9 cellular contexts compared by ENCODE assay signal in genomic region chr17:80152057-80152831, GRCh38. TPM values are rescaled to one million over a fixed set of nuclear protein-coding genes. Genes with fewer than 3 reads are reported as not detected.
DNase-seq lines count a peak whose midpoint lies in the region; ATAC-seq and TF ChIP-seq lines count a peak whose summit lies in the region.
"Had no signal": no experiment of that assay in that cellular context is flagged by ENCODE, and none has a peak within 500 bp of the region (broad histone marks: within the 10 kb centered on the region; RNA-seq: fewer than 3 reads in every experiment).

No MANE protein-coding gene starts in this region.

- no peak overlapping the region for H3K4me3 ChIP-seq in endodermal cell (ENCODE audit: low read length)

- no peak for DNase-seq in activated CD8-positive, alpha-beta memory T cell treated with anti-CD3 and anti-CD28 coated beads, Interleukin-2, amount 10 ng/mL, durations not matched to agents 7 days and 5 days
- no peak for DNase-seq in activated CD8-positive, alpha-beta memory T cell treated with anti-CD3 and anti-CD28 coated beads, Interleukin-2, amount 50 U/mL, for 4 hours
- DNase-seq in SKM-1 (lab: John Stamatoyannopoulos, UW; ENCODE audit: unreplicated experiment): peak; percentile 59
- DNase-seq in endodermal cell: peak; percentile 33
- DNase-seq in stimulated activated naive B cell treated with anti-CD40 and anti-IgM and Interleukin-4, amounts not matched to agents 10 μg/mL and 1 μg/mL and 100 μg/mL, for 72 hours: no peak
- no peak for DNase-seq in left ventricle myocardium superior
- DNase-seq in AG08395 (ENCODE audit: low spot score): no peak
- DNase-seq in UCSD-AML1 (lab: John Stamatoyannopoulos, UW; ENCODE audit: unreplicated experiment): no peak
- DNase-seq: NCI-H1436 treated with DMSO at 0.1 percent for 48 hours had no signal

- H3K36me3 ChIP-seq in endodermal cell (ENCODE audit: control insufficient read depth, insufficient read depth, low read length): peaks cover 7% of the 10 kb centered on the region

- no peak for ATAC-seq in activated CD8-positive, alpha-beta memory T cell treated with anti-CD3 and anti-CD28 coated beads, Interleukin-2, amount 10 ng/mL, durations not matched to agents 7 days and 5 days
- no peak for ATAC-seq in stimulated activated naive B cell treated with anti-CD40 and anti-IgM and Interleukin-4, amounts not matched to agents 10 μg/mL and 1 μg/mL and 100 μg/mL, for 72 hours (replicated peaks)
- no peak for ATAC-seq in left ventricle myocardium superior

- intact Hi-C loops in left ventricle myocardium superior (cut with micrococcal nuclease): no loop called here

- H3K27me3 ChIP-seq in endodermal cell (ENCODE audit: control insufficient read depth, insufficient read depth, low read length, poor library complexity, severe bottlenecking): no peaks in the 10 kb centered on the region

- H3K9ac ChIP-seq in endodermal cell (ENCODE audit: extremely low read depth, low read length, poor library complexity, severe bottlenecking): no peak overlapping the region

- CTCF ChIA-PET in activated CD8-positive, alpha-beta memory T cell treated with anti-CD3 and anti-CD28 coated beads, Interleukin-2, amount 10 ng/mL, durations not matched to agents 7 days and 5 days (lab: Charles Lee): no interaction called here

- peaks cover 9% of the 10 kb centered on the region for H3K9me3 Mint-ChIP-seq in activated CD8-positive, alpha-beta memory T cell treated with anti-CD3 and anti-CD28 coated beads, Interleukin-2, amount 10 ng/mL, durations not matched to agents 7 days and 5 days (ENCODE audit: low read depth)
- H3K9me3 Mint-ChIP-seq in endodermal cell: peaks cover 51% of the 10 kb centered on the region
- peaks cover 5% of the 10 kb centered on the region in 2 donors for H3K9me3 Mint-ChIP-seq in stimulated activated naive B cell treated with anti-CD40 and anti-IgM and Interleukin-4, amounts not matched to agents 10 μg/mL and 1 μg/mL and 100 μg/mL, for 72 hours

- H3K27me3 Mint-ChIP-seq in activated CD8-positive, alpha-beta memory T cell treated with anti-CD3 and anti-CD28 coated beads, Interleukin-2, amount 10 ng/mL, durations not matched to agents 7 days and 5 days: no peaks in the 10 kb centered on the region
- peaks cover 2% of the 10 kb centered on the region for H3K27me3 Mint-ChIP-seq in endodermal cell (ENCODE audit: insufficient read depth)
- no peaks in the 10 kb centered on the region for H3K27me3 Mint-ChIP-seq in stimulated activated naive B cell treated with anti-CD40 and anti-IgM and Interleukin-4, amounts not matched to agents 10 μg/mL and 1 μg/mL and 100 μg/mL, for 72 hours

- 88 to 94% methylated on average over 10 to 13 of the region's 13 CpGs for WGBS in endodermal cell (ENCODE audit: insufficient coverage in 1 of 2, insufficient read length in 1 of 2), 2 experiments

- no peaks in the 10 kb centered on the region for H3K4me1 ChIP-seq in endodermal cell (ENCODE audit: control insufficient read depth, insufficient read depth, low read length)

- H3K9me3 ChIP-seq in endodermal cell (ENCODE audit: control insufficient read depth, low read length): peaks cover 38% of the 10 kb centered on the region

- peak overlapping the region; percentile 21 for H3K27ac Mint-ChIP-seq in activated CD8-positive, alpha-beta memory T cell treated with anti-CD3 and anti-CD28 coated beads, Interleukin-2, amount 10 ng/mL, durations not matched to agents 7 days and 5 days
- no peak overlapping the region for H3K27ac Mint-ChIP-seq in endodermal cell
- peak overlapping the region; percentile 92 for H3K27ac Mint-ChIP-seq in stimulated activated naive B cell treated with anti-CD40 and anti-IgM and Interleukin-4, amounts not matched to agents 10 μg/mL and 1 μg/mL and 100 μg/mL, for 72 hours

- H3K27ac ChIP-seq in endodermal cell (ENCODE audit: low read depth, low read length): no peak overlapping the region

- H3K36me3 Mint-ChIP-seq in activated CD8-positive, alpha-beta memory T cell treated with anti-CD3 and anti-CD28 coated beads, Interleukin-2, amount 10 ng/mL, durations not matched to agents 7 days and 5 days: peaks cover 10% of the 10 kb centered on the region
- H3K36me3 Mint-ChIP-seq in endodermal cell (ENCODE audit: low read depth): peaks cover 14% of the 10 kb centered on the region
- peaks cover 0 to 6% of the 10 kb centered on the region in 2 donors for H3K36me3 Mint-ChIP-seq in stimulated activated naive B cell treated with anti-CD40 and anti-IgM and Interleukin-4, amounts not matched to agents 10 μg/mL and 1 μg/mL and 100 μg/mL, for 72 hours

- H3K4me3 Mint-ChIP-seq in activated CD8-positive, alpha-beta memory T cell treated with anti-CD3 and anti-CD28 coated beads, Interleukin-2, amount 10 ng/mL, durations not matched to agents 7 days and 5 days: no peak overlapping the region
- H3K4me3 Mint-ChIP-seq in endodermal cell: no peak overlapping the region
- H3K4me3 Mint-ChIP-seq in stimulated activated naive B cell treated with anti-CD40 and anti-IgM and Interleukin-4, amounts not matched to agents 10 μg/mL and 1 μg/mL and 100 μg/mL, for 72 hours: peak overlapping the region; percentile 47 to 54

- TF ChIP-seq CTCF in endodermal cell (conservative IDR thresholded peaks at IDR 0.05): no peak

- peaks cover 22% of the 10 kb centered on the region for H3K4me1 Mint-ChIP-seq in activated CD8-positive, alpha-beta memory T cell treated with anti-CD3 and anti-CD28 coated beads, Interleukin-2, amount 10 ng/mL, durations not matched to agents 7 days and 5 days
- peaks cover 16% of the 10 kb centered on the region for H3K4me1 Mint-ChIP-seq in endodermal cell
- peaks cover 26% of the 10 kb centered on the region in 2 donors for H3K4me1 Mint-ChIP-seq in stimulated activated naive B cell treated with anti-CD40 and anti-IgM and Interleukin-4, amounts not matched to agents 10 μg/mL and 1 μg/mL and 100 μg/mL, for 72 hours

RNA-seq across cellular contexts. Expression of gene EIF4A3, which starts 5.3 kb away (rescaled TPM):
- total RNA-seq in activated CD8-positive, alpha-beta memory T cell treated with anti-CD3 and anti-CD28 coated beads, Interleukin-2, amount 10 ng/mL, durations not matched to agents 7 days and 5 days: 100 to 1,000 TPM; 145 to 161 TPM
- 100 to 1,000 TPM; 107 to 110 TPM for total RNA-seq in endodermal cell
- 126 TPM for polyA plus RNA-seq in endodermal cell (2013, experiment 1 of 2)
- 123 TPM for polyA plus RNA-seq in endodermal cell (2013, experiment 2 of 2)
- 31.6 TPM for total RNA-seq in left ventricle myocardium superior

RNA-seq across cellular contexts. Expression of gene CARD14, which starts 17.6 kb away (rescaled TPM):
- not detected for total RNA-seq in activated CD8-positive, alpha-beta memory T cell treated with anti-CD3 and anti-CD28 coated beads, Interleukin-2, amount 10 ng/mL, durations not matched to agents 7 days and 5 days
- under 1 TPM in 1 of 2 donors, not detected in 1; 0.31 TPM for total RNA-seq in endodermal cell
- polyA plus RNA-seq in endodermal cell (2013, experiment 1 of 2): 0.50 TPM
- polyA plus RNA-seq in endodermal cell (2013, experiment 2 of 2): 0.37 TPM
- not detected for total RNA-seq in left ventricle myocardium superior

RNA-seq across cellular contexts. Expression of gene GAA, which starts 50.9 kb away (rescaled TPM):
- total RNA-seq in activated CD8-positive, alpha-beta memory T cell treated with anti-CD3 and anti-CD28 coated beads, Interleukin-2, amount 10 ng/mL, durations not matched to agents 7 days and 5 days: 10 to 100 TPM; 31.9 to 34.7 TPM
- total RNA-seq in endodermal cell (10 to 100 TPM; 46.4 to 72.3 TPM), left ventricle myocardium superior (45.8 TPM)
- 75.1 TPM for polyA plus RNA-seq in endodermal cell (2013, experiment 1 of 2)
- polyA plus RNA-seq in endodermal cell (2013, experiment 2 of 2): 65.7 TPM

Comparison
In these comparisons a context has a peak if more than half of its experiments do, and no peak if none do; other contexts are left out.
1. DNase-seq: peak in SKM-1 (single experiment) and endodermal cell (single experiment); none in activated CD8-positive, alpha-beta memory T cell treated with anti-CD3 and anti-CD28 coated beads, Interleukin-2, amount 10 ng/mL, durations not matched to agents 7 days and 5 days (single experiment), activated CD8-positive, alpha-beta memory T cell treated with anti-CD3 and anti-CD28 coated beads, Interleukin-2, amount 50 U/mL, for 4 hours (single experiment), stimulated activated naive B cell treated with anti-CD40 and anti-IgM and Interleukin-4, amounts not matched to agents 10 μg/mL and 1 μg/mL and 100 μg/mL, for 72 hours (single experiment), left ventricle myocardium superior (single experiment), AG08395 (single experiment) and UCSD-AML1 (single experiment).
2. H3K4me3 Mint-ChIP-seq: peak in stimulated activated naive B cell treated with anti-CD40 and anti-IgM and Interleukin-4, amounts not matched to agents 10 μg/mL and 1 μg/mL and 100 μg/mL, for 72 hours (2 of 2); none in activated CD8-positive, alpha-beta memory T cell treated with anti-CD3 and anti-CD28 coated beads, Interleukin-2, amount 10 ng/mL, durations not matched to agents 7 days and 5 days (single experiment) and endodermal cell (single experiment).